ENCODE assay signal across 21 cellular contexts in the genomic region with DNA sequence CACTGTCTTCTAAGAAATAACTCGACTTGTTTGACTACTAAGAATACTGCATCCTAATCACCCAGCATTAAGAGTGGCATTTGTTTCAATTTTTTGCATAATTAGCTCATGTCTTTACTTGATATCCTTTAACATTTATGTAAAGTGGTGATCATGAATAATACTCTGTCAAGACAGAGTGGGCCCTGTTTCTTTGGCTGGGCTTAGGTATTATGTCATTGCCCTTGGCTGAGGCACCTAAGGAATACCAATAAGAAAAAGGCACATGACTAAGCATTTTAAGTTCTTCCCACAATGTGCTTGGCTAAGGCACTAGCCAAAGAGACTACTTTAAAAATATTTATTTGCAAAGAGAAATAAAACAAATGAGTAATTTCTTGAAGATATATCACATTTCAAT.
DNase-seq lines count a peak whose midpoint lies in the region; ATAC-seq and TF ChIP-seq lines count a peak whose summit lies in the region.
"Had no signal": no experiment of that assay in that cellular context is flagged by ENCODE, and none has a peak within 500 bp of the region (broad histone marks: within the 10 kb centered on the region; RNA-seq: fewer than 3 reads in every experiment).

No MANE protein-coding gene starts in this region.

- no peak overlapping the region for H3K4me3 ChIP-seq in GM23338
- H3K4me3 ChIP-seq in dorsolateral prefrontal cortex = peak overlapping the region in 26 of 59 donors; percentile 3 to 51 (median 26)
- H3K4me3 ChIP-seq: heart left ventricle, lung, tibial nerve had no signal

- H3K4me1 Mint-ChIP-seq in GM23338 = peaks cover 40% of the 10 kb centered on the region
- peaks cover 58% of the 10 kb centered on the region for H3K4me1 Mint-ChIP-seq in progenitor cell of endocrine pancreas (ENCODE audit: low read depth)
- H3K4me1 Mint-ChIP-seq: activated CD4-positive, alpha-beta T cell treated with anti-CD3 and anti-CD28 coated beads, Interleukin-2, amount 10 ng/mL, durations not matched to agents 24 days and 14 days; naive B cell; stimulated activated naive B cell treated with anti-CD40 and anti-IgM and Interleukin-4, amounts not matched to agents 10 μg/mL and 1 μg/mL and 100 μg/mL, for 72 hours had no signal

- H3F3A ChIP-seq in GM23338 (replicated peaks; ENCODE audit: low read depth) = no peaks in the 10 kb centered on the region

- H3K27me3 Mint-ChIP-seq in GM23338 (ENCODE audit: insufficient read depth, low read depth, poor library complexity) (no peaks in the 10 kb centered on the region), progenitor cell of endocrine pancreas (no peaks in the 10 kb centered on the region)
- H3K27me3 Mint-ChIP-seq: activated CD4-positive, alpha-beta T cell treated with anti-CD3 and anti-CD28 coated beads, Interleukin-2, amount 10 ng/mL, durations not matched to agents 24 days and 14 days; naive B cell; stimulated activated naive B cell treated with anti-CD40 and anti-IgM and Interleukin-4, amounts not matched to agents 10 μg/mL and 1 μg/mL and 100 μg/mL, for 72 hours had no signal

- H3K79me2 ChIP-seq in GM23338 (replicated peaks; ENCODE audit: insufficient read depth) = no peaks in the 10 kb centered on the region

- H3K36me3 Mint-ChIP-seq in GM23338 (ENCODE audit: low read depth) (no peaks in the 10 kb centered on the region; the same call in 2 of the 3 replicates), progenitor cell of endocrine pancreas (ENCODE audit: insufficient read depth) (peaks cover 17% of the 10 kb centered on the region)
- H3K36me3 Mint-ChIP-seq: naive B cell; stimulated activated naive B cell treated with anti-CD40 and anti-IgM and Interleukin-4, amounts not matched to agents 10 μg/mL and 1 μg/mL and 100 μg/mL, for 72 hours had no signal

- DNase-seq in GM23338 (ENCODE audit: low spot score) = peak; percentile 10
- DNase-seq in NCI-H526 treated with DMSO at 0.1 percent for 48 hours (lab: John Stamatoyannopoulos, UW) = peak; percentile 38
- DNase-seq in dorsolateral prefrontal cortex = no peak
- no peak for DNase-seq in progenitor cell of endocrine pancreas (ENCODE audit: low spot score, unreplicated experiment)
- DNase-seq in HEK293T (ENCODE audit: extremely low spot score) = no peak
- DNase-seq: activated CD4-positive, alpha-beta T cell treated with anti-CD3 and anti-CD28 coated beads, Interleukin-2, amount 10 ng/mL, durations not matched to agents 24 days and 14 days; activated CD8-positive, alpha-beta memory T cell treated with anti-CD3 and anti-CD28 coated beads, Interleukin-2, amount 50 U/mL, for 4 hours; activated gamma-delta T cell; BE2C; COR-L47; endodermal cell; GOT3; heart left ventricle; IMR-90; naive B cell; NCI-H1694 treated with DMSO at 0.1 percent for 48 hours; stimulated activated naive B cell treated with anti-CD40 and anti-IgM and Interleukin-4, amounts not matched to agents 10 μg/mL and 1 μg/mL and 100 μg/mL, for 72 hours had no signal

- H3K4me1 ChIP-seq in GM23338 (ENCODE audit: insufficient read depth) = peaks cover 29% of the 10 kb centered on the region
- H3K4me1 ChIP-seq: BE2C had no signal

- CTCF ChIA-PET in HEK293T (lab: Yijun Ruan, JAX) = no interaction called here

- H3K9me3 Mint-ChIP-seq in GM23338 (peaks cover 4% of the 10 kb centered on the region; the same call in 1 of the 3 replicates), progenitor cell of endocrine pancreas (ENCODE audit: low read depth) (peaks cover 11% of the 10 kb centered on the region)
- H3K9me3 Mint-ChIP-seq: activated CD4-positive, alpha-beta T cell treated with anti-CD3 and anti-CD28 coated beads, Interleukin-2, amount 10 ng/mL, durations not matched to agents 24 days and 14 days; endodermal cell had no signal

- H4K20me1 ChIP-seq in GM23338 (replicated peaks; ENCODE audit: insufficient read depth) = no peaks in the 10 kb centered on the region

- H3K36me3 ChIP-seq in GM23338 (ENCODE audit: insufficient read depth) = no peaks in the 10 kb centered on the region
- H3K36me3 ChIP-seq: BE2C, heart left ventricle, tibial nerve had no signal

- no peak overlapping the region for H3K4me3 Mint-ChIP-seq in GM23338
- no peak overlapping the region for H3K4me3 Mint-ChIP-seq in progenitor cell of endocrine pancreas (ENCODE audit: low read depth)
- H3K4me3 Mint-ChIP-seq: activated CD4-positive, alpha-beta T cell treated with anti-CD3 and anti-CD28 coated beads, Interleukin-2, amount 10 ng/mL, durations not matched to agents 24 days and 14 days; endodermal cell; naive B cell; stimulated activated naive B cell treated with anti-CD40 and anti-IgM and Interleukin-4, amounts not matched to agents 10 μg/mL and 1 μg/mL and 100 μg/mL, for 72 hours had no signal

- no peaks in the 10 kb centered on the region for H3K9me2 ChIP-seq in GM23338 (ENCODE audit: insufficient read depth)

- peak; percentile 51; the same call in 2 of the 3 replicates for ATAC-seq in GM23338
- no peak for ATAC-seq in GM19328 (IDR thresholded peaks at IDR 0.05; ENCODE audit: unreplicated experiment)
- no peak for ATAC-seq in HG02571 (IDR thresholded peaks at IDR 0.05; ENCODE audit: unreplicated experiment)
- ATAC-seq: stimulated activated naive B cell treated with anti-CD40 and anti-IgM and Interleukin-4, amounts not matched to agents 10 μg/mL and 1 μg/mL and 100 μg/mL, for 72 hours had no signal

- intact Hi-C loops in dorsolateral prefrontal cortex (cut with DNase I) = loop anchor here in 1 of 2 donors (5.0 to 10.0 kb wide), 2 partner anchors 71 to 209 kb away; no protein-coding TSS in a partner anchor

- no peak overlapping the region for H3K27ac ChIP-seq in GM23338 (ENCODE audit: low read depth)
- peak overlapping the region; percentile 67 to 97 (median 88) for H3K27ac ChIP-seq in dorsolateral prefrontal cortex
- H3K27ac ChIP-seq: heart left ventricle, tibial nerve had no signal

- no peak overlapping the region for H2AFZ ChIP-seq in GM23338

- TF ChIP-seq CTCF in GM23338 (conservative IDR thresholded peaks at IDR 0.05; ENCODE audit: low read depth in 2 of 2) (no peak), dorsolateral prefrontal cortex (IDR thresholded peaks at IDR 0.05 in 54 of 56, conservative IDR thresholded peaks at IDR 0.05 in 2 of 56; ENCODE audit: low read depth in 1 of 56, partially characterized antibody in 56 of 56) (peak in 1 of 56 donors; percentile 2), progenitor cell of endocrine pancreas (IDR thresholded peaks at IDR 0.05; ENCODE audit: unreplicated experiment) (no peak)

- POLR2A ChIA-PET in HEK293T (lab: Yijun Ruan, JAX) = no interaction called here

- H3K27ac Mint-ChIP-seq in GM23338 (peak overlapping the region; percentile 82; the same call in 1 of the 2 replicates), progenitor cell of endocrine pancreas (peak overlapping the region; percentile 92)
- H3K27ac Mint-ChIP-seq: activated CD4-positive, alpha-beta T cell treated with anti-CD3 and anti-CD28 coated beads, Interleukin-2, amount 10 ng/mL, durations not matched to agents 24 days and 14 days; endodermal cell; naive B cell; stimulated activated naive B cell treated with anti-CD40 and anti-IgM and Interleukin-4, amounts not matched to agents 10 μg/mL and 1 μg/mL and 100 μg/mL, for 72 hours had no signal

- H3K4me2 ChIP-seq in GM23338 = no peak overlapping the region

- H3K27me3 ChIP-seq in GM23338 (ENCODE audit: insufficient read depth) = no peaks in the 10 kb centered on the region
- no peaks in the 10 kb centered on the region for H3K27me3 ChIP-seq in dorsolateral prefrontal cortex
- H3K27me3 ChIP-seq: BE2C, heart left ventricle, tibial nerve had no signal

TF ChIP-seq in GM23338, 12 proteins besides CTCF, POLR2A, EP300 and RAD21 (continues in another document):
- no peak for TF ChIP-seq STAT1 (IDR thresholded peaks at IDR 0.05; ENCODE audit: unreplicated experiment)
- TF ChIP-seq EZH2phosphoT487 (IDR thresholded peaks at IDR 0.05; ENCODE audit: unreplicated experiment) = no peak
- no peak for TF ChIP-seq ZNF114 (CRISPR knock-in tag; IDR thresholded peaks at IDR 0.05)
- no peak for TF ChIP-seq JUNB (IDR thresholded peaks at IDR 0.05; ENCODE audit: unreplicated experiment)
- no peak for TF ChIP-seq ZNF331 (CRISPR knock-in tag; IDR thresholded peaks at IDR 0.05; ENCODE audit: low read depth)

TF ChIP-seq in HEK293T, 16 proteins besides CTCF, POLR2A, EP300 and RAD21:
- TF ChIP-seq FOXK2 (IDR thresholded peaks at IDR 0.05) = no peak
- no peak for TF ChIP-seq HDGF (IDR thresholded peaks at IDR 0.05; ENCODE audit: borderline replicate concordance)
- no peak for TF ChIP-seq SP1 (IDR thresholded peaks at IDR 0.05)
- no peak for TF ChIP-seq L3MBTL2 (conservative IDR thresholded peaks at IDR 0.05)
- no peak for TF ChIP-seq SUZ12 (IDR thresholded peaks at IDR 0.05)
- no peak for TF ChIP-seq ZNF384 (IDR thresholded peaks at IDR 0.05)

Comparison
In these comparisons a context has a peak if more than half of its experiments do, and no peak if none do; other contexts are left out.
1. DNase-seq: peak in GM23338 (single experiment) and NCI-H526 treated with DMSO at 0.1 percent for 48 hours (single experiment); none in dorsolateral prefrontal cortex (0 of 10), progenitor cell of endocrine pancreas (single experiment) and HEK293T (single experiment).